17 cellular contexts compared by ENCODE assay signal in genomic region chr4:31291238-31291637, GRCh38.
A peak's percentile ranks its signal among the peaks of the same experiment; 100 is the strongest.
DNase-seq lines count a peak whose midpoint lies in the region; ATAC-seq, FAIRE-seq and TF ChIP-seq lines count a peak whose summit lies in the region.
"Had no signal": no experiment of that assay in that cellular context is flagged by ENCODE, and none has a peak within 500 bp of the region (broad histone marks: within the 10 kb centered on the region; RNA-seq: fewer than 3 reads in every experiment).

No MANE protein-coding gene starts in this region.

- H3K27me3 Mint-ChIP-seq in endodermal cell (ENCODE audit: insufficient read depth): peaks cover 6% of the 10 kb centered on the region
- H3K27me3 Mint-ChIP-seq: CD4-positive, alpha-beta T cell; progenitor cell of endocrine pancreas; stimulated activated naive CD8-positive, alpha-beta T cell treated with anti-CD3 and anti-CD28 coated beads, Interleukin-15, Interleukin-2, amounts not matched to agents 100 ng/mL and 50 ng/mL, for 24 hours had no signal

- peak; percentile 88 for ATAC-seq in GM18870 (IDR thresholded peaks at IDR 0.05; ENCODE audit: unreplicated experiment)
- peak; percentile 64 for ATAC-seq in GM21825 (IDR thresholded peaks at IDR 0.05; ENCODE audit: unreplicated experiment)
- ATAC-seq in HG03520 (IDR thresholded peaks at IDR 0.05; ENCODE audit: unreplicated experiment): peak; percentile 88

- TF ChIP-seq CTCF in endodermal cell (conservative IDR thresholded peaks at IDR 0.05): no peak
- TF ChIP-seq CTCF in tibial artery (IDR thresholded peaks at IDR 0.05): no peak

- H3K36me3 Mint-ChIP-seq in endodermal cell (ENCODE audit: low read depth): no peaks in the 10 kb centered on the region
- H3K36me3 Mint-ChIP-seq: immature natural killer cell had no signal

- H3K27ac ChIP-seq in endodermal cell (ENCODE audit: low read depth, low read length) (no peak overlapping the region), tibial artery (no peak overlapping the region)
- H3K27ac ChIP-seq: esophagus squamous epithelium had no signal

- H3K27ac Mint-ChIP-seq in endodermal cell: peak overlapping the region; percentile 21
- H3K27ac Mint-ChIP-seq: CD4-positive, alpha-beta T cell; immature natural killer cell; progenitor cell of endocrine pancreas; stimulated activated naive CD8-positive, alpha-beta T cell treated with anti-CD3 and anti-CD28 coated beads, Interleukin-15, Interleukin-2, amounts not matched to agents 100 ng/mL and 50 ng/mL, for 24 hours had no signal

- intact Hi-C loops in tibial artery (cut with DNase I; ENCODE audit: low total_unique reads): no loop called here

- FAIRE-seq in H54 (lab: Jason Lieb, UNC): no peak

- no peak for TF ChIP-seq POLR2A in H54 (IDR thresholded peaks at IDR 0.05; ENCODE audit: low read depth, low read length)

- H3K9ac ChIP-seq in endodermal cell (ENCODE audit: extremely low read depth, low read length, poor library complexity, severe bottlenecking): no peak overlapping the region

- DNase-seq in endodermal cell (no peak), SIG-M5 (lab: John Stamatoyannopoulos, UW) (no peak), H54 (ENCODE audit: insufficient read length, low spot score) (no peak), NCI-H1105 treated with DMSO at 0.1 percent for 48 hours (lab: John Stamatoyannopoulos, UW) (no peak), tibial artery (no peak)
- DNase-seq: activated naive CD4-positive, alpha-beta T cell treated with Interleukin-2 at 50 U/mL for 16 hours; CD4-positive, alpha-beta T cell; esophagus squamous epithelium; immature natural killer cell; NCI-H1092; stimulated activated CD4-positive, alpha-beta T cell treated with anti-CD3 and anti-CD28 coated beads, Interleukin-1b, Interleukin-23, amount 100 ng/mL, for 48 hours; T-helper 1 cell had no signal

- 93% methylated on average over 1 of the region's 1 CpG; no CpG with 5 or more reads in 1 of the 2 experiments for WGBS in endodermal cell (ENCODE audit: insufficient coverage in 1 of 2, insufficient read length in 1 of 2), 2 experiments

- H3K36me3 ChIP-seq in endodermal cell (ENCODE audit: control insufficient read depth, insufficient read depth, low read length): no peaks in the 10 kb centered on the region
- no peaks in the 10 kb centered on the region for H3K36me3 ChIP-seq in tibial artery
- H3K36me3 ChIP-seq: esophagus squamous epithelium had no signal

- H3K4me1 Mint-ChIP-seq in endodermal cell: peaks cover 11% of the 10 kb centered on the region
- H3K4me1 Mint-ChIP-seq: immature natural killer cell had no signal

- H3K27me3 ChIP-seq in endodermal cell (ENCODE audit: control insufficient read depth, insufficient read depth, low read length, poor library complexity, severe bottlenecking) (no peaks in the 10 kb centered on the region), tibial artery (no peaks in the 10 kb centered on the region)
- H3K27me3 ChIP-seq: esophagus squamous epithelium had no signal

- H3K4me3 Mint-ChIP-seq in endodermal cell: no peak overlapping the region
- H3K4me3 Mint-ChIP-seq: CD4-positive, alpha-beta T cell; immature natural killer cell; stimulated activated naive CD8-positive, alpha-beta T cell treated with anti-CD3 and anti-CD28 coated beads, Interleukin-15, Interleukin-2, amounts not matched to agents 100 ng/mL and 50 ng/mL, for 24 hours had no signal

- H3K9me3 ChIP-seq in endodermal cell (ENCODE audit: control insufficient read depth, low read length): peaks cover 4% of the 10 kb centered on the region
- no peaks in the 10 kb centered on the region for H3K9me3 ChIP-seq in tibial artery
- H3K9me3 ChIP-seq: esophagus squamous epithelium had no signal

- no peaks in the 10 kb centered on the region for H3K4me1 ChIP-seq in endodermal cell (ENCODE audit: control insufficient read depth, insufficient read depth, low read length)
- no peaks in the 10 kb centered on the region for H3K4me1 ChIP-seq in tibial artery
- H3K4me1 ChIP-seq: esophagus squamous epithelium had no signal

- H3K9me3 Mint-ChIP-seq in endodermal cell: peaks cover 12% of the 10 kb centered on the region

- H3K4me3 ChIP-seq in endodermal cell (ENCODE audit: low read length) (no peak overlapping the region), tibial artery (no peak overlapping the region)
- H3K4me3 ChIP-seq: esophagus squamous epithelium had no signal
